ENCODE assay signal across 19 cellular contexts in genomic region chr10:75884808-75885207, GRCh38.
A peak's percentile ranks its signal among the peaks of the same experiment; 100 is the strongest.
DNase-seq lines count a peak whose midpoint lies in the region; ATAC-seq and TF ChIP-seq lines count a peak whose summit lies in the region.
"Had no signal": no experiment of that assay in that cellular context is flagged by ENCODE, and none has a peak within 500 bp of the region (broad histone marks: within the 10 kb centered on the region; RNA-seq: fewer than 3 reads in every experiment).

No MANE protein-coding gene starts in this region.

- H3K27ac ChIP-seq in neural cell (ENCODE audit: low read length) (peak overlapping the region; percentile 80), upper lobe of right lung (no peak overlapping the region)
- H3K27ac ChIP-seq: HL-60 had no signal

- H3K4me3 ChIP-seq in Loucy (ENCODE audit: low read length, poor library complexity, severe bottlenecking) (no peak overlapping the region), neural cell (ENCODE audit: low read length) (no peak overlapping the region), upper lobe of right lung (no peak overlapping the region)
- H3K4me3 ChIP-seq: GM23338 had no signal

- H3K79me2 ChIP-seq in Loucy (ENCODE audit: insufficient read depth, low read length), result no peaks in the 10 kb centered on the region
- H3K79me2 ChIP-seq in neural cell (replicated peaks; ENCODE audit: insufficient read depth, low read length), result no peaks in the 10 kb centered on the region

- H2AFZ ChIP-seq in Loucy (ENCODE audit: low read length) (peak overlapping the region; percentile 79), neural cell (ENCODE audit: low read depth, low read length) (no peak overlapping the region)
- H2AFZ ChIP-seq: GM23338 had no signal

- no peak for TF ChIP-seq RAD21 in neural cell (conservative IDR thresholded peaks at IDR 0.05)

- peak; percentile 37 for ATAC-seq in upper lobe of right lung
- ATAC-seq: GM23338 had no signal

- H3K9ac ChIP-seq in Loucy (ENCODE audit: low read depth, low read length, poor library complexity, severe bottlenecking) (peak overlapping the region; percentile 30), neural cell (ENCODE audit: low read length) (no peak overlapping the region)

- H3K9me3 ChIP-seq in Loucy (ENCODE audit: insufficient read depth, low read depth, low read length), result no peaks in the 10 kb centered on the region
- H3K9me3 ChIP-seq in neural cell (ENCODE audit: low read length), result no peaks in the 10 kb centered on the region
- no peaks in the 10 kb centered on the region for H3K9me3 ChIP-seq in upper lobe of right lung
- H3K9me3 ChIP-seq: BE2C had no signal

- TF ChIP-seq EP300 in neural cell (conservative IDR thresholded peaks at IDR 0.05; ENCODE audit: poor library complexity, severe bottlenecking), result no peak

- TF ChIP-seq CTCF in Loucy (conservative IDR thresholded peaks at IDR 0.05; ENCODE audit: low read length), result no peak
- TF ChIP-seq CTCF in neural cell (IDR thresholded peaks at IDR 0.05; ENCODE audit: poor library complexity, severe bottlenecking), result no peak
- no peak for TF ChIP-seq CTCF in upper lobe of right lung (IDR thresholded peaks at IDR 0.05)

- H3K4me1 ChIP-seq in Loucy (ENCODE audit: insufficient read depth, low read length, poor library complexity, severe bottlenecking) (peaks cover 21% of the 10 kb centered on the region), upper lobe of right lung (no peaks in the 10 kb centered on the region)
- H3K4me1 ChIP-seq: BE2C had no signal

- H3F3A ChIP-seq in Loucy (ENCODE audit: low read depth) (no peaks in the 10 kb centered on the region), neural cell (ENCODE audit: insufficient read depth, low read length, poor library complexity, severe bottlenecking) (peaks cover 3% of the 10 kb centered on the region)

- H3K27me3 ChIP-seq in Loucy (ENCODE audit: insufficient read depth, low read length, poor library complexity, severe bottlenecking) (no peaks in the 10 kb centered on the region), neural cell (ENCODE audit: insufficient read depth, low read depth, low read length) (no peaks in the 10 kb centered on the region), upper lobe of right lung (no peaks in the 10 kb centered on the region)
- H3K27me3 ChIP-seq: BE2C had no signal

- intact Hi-C loops in upper lobe of right lung (cut with DNase I), result no loop called here

- H4K20me1 ChIP-seq in Loucy (ENCODE audit: insufficient read depth, low read length, poor library complexity, severe bottlenecking), result no peaks in the 10 kb centered on the region
- no peaks in the 10 kb centered on the region for H4K20me1 ChIP-seq in neural cell (ENCODE audit: insufficient read depth)

- H3K9me2 ChIP-seq in Loucy (replicated peaks; ENCODE audit: low read depth, low read length) (no peaks in the 10 kb centered on the region), neural cell (ENCODE audit: insufficient read depth, low read length) (no peaks in the 10 kb centered on the region)

- DNase-seq in Kasumi-1 (lab: John Stamatoyannopoulos, UW) (peak; percentile 23 to 28), upper lobe of right lung (no peak), NCI-H82 (lab: John Stamatoyannopoulos, UW) (no peak)
- DNase-seq in stimulated activated CD4-positive, alpha-beta T cell treated with anti-CD3 and anti-CD28 coated beads, Interleukin-2, amount 100 ng/mL, for 24 hours, result no peak
- DNase-seq: ACHN; BE2C; C1 segment of cervical spinal cord; CD4-positive, CD25-positive, alpha-beta regulatory T cell; CD8-positive, alpha-beta memory T cell; COR-L47; DMS 273 treated with DMSO at 0.1 percent for 48 hours; DMS79; GDM1; HCEC 1CT; HFFc6 had no signal

- no peaks in the 10 kb centered on the region for H3K36me3 ChIP-seq in Loucy (ENCODE audit: insufficient read depth, low read length)
- no peaks in the 10 kb centered on the region for H3K36me3 ChIP-seq in neural cell (ENCODE audit: insufficient read depth, low read length)
- no peaks in the 10 kb centered on the region for H3K36me3 ChIP-seq in upper lobe of right lung
- H3K36me3 ChIP-seq: BE2C had no signal

- H3K4me2 ChIP-seq in Loucy (ENCODE audit: low read depth, low read length, poor library complexity, severe bottlenecking) (peak overlapping the region; percentile 27), neural cell (ENCODE audit: low read length) (no peak overlapping the region)
- H3K4me2 ChIP-seq: GM23338 had no signal

TF ChIP-seq in neural cell, 6 proteins besides CTCF, POLR2A, EP300 and RAD21:
- TF ChIP-seq POLR2AphosphoS5 (IDR thresholded peaks at IDR 0.05), result no peak
- TF ChIP-seq TAF1 (IDR thresholded peaks at IDR 0.05; ENCODE audit: low read depth), result no peak
- no peak for TF ChIP-seq MXI1 (conservative IDR thresholded peaks at IDR 0.05; ENCODE audit: poor library complexity, severe bottlenecking)
- no peak for TF ChIP-seq EZH2 (IDR thresholded peaks at IDR 0.05; ENCODE audit: borderline replicate concordance, insufficient read depth, low read length, poor library complexity, severe bottlenecking)
- TF ChIP-seq SMC3 (conservative IDR thresholded peaks at IDR 0.05; ENCODE audit: poor library complexity), result no peak
- TF ChIP-seq, protein P1, sequence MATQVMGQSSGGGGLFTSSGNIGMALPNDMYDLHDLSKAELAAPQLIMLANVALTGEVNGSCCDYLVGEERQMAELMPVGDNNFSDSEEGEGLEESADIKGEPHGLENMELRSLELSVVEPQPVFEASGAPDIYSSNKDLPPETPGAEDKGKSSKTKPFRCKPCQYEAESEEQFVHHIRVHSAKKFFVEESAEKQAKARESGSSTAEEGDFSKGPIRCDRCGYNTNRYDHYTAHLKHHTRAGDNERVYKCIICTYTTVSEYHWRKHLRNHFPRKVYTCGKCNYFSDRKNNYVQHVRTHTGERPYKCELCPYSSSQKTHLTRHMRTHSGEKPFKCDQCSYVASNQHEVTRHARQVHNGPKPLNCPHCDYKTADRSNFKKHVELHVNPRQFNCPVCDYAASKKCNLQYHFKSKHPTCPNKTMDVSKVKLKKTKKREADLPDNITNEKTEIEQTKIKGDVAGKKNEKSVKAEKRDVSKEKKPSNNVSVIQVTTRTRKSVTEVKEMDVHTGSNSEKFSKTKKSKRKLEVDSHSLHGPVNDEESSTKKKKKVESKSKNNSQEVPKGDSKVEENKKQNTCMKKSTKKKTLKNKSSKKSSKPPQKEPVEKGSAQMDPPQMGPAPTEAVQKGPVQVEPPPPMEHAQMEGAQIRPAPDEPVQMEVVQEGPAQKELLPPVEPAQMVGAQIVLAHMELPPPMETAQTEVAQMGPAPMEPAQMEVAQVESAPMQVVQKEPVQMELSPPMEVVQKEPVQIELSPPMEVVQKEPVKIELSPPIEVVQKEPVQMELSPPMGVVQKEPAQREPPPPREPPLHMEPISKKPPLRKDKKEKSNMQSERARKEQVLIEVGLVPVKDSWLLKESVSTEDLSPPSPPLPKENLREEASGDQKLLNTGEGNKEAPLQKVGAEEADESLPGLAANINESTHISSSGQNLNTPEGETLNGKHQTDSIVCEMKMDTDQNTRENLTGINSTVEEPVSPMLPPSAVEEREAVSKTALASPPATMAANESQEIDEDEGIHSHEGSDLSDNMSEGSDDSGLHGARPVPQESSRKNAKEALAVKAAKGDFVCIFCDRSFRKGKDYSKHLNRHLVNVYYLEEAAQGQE (IDR thresholded peaks at IDR 0.05; ENCODE audit: borderline replicate concordance), result no peak

Comparison
In these comparisons a context has a peak if more than half of its experiments do, and no peak if none do; other contexts are left out.
1. DNase-seq: peak in Kasumi-1 (2 of 2); none in upper lobe of right lung (single experiment), stimulated activated CD4-positive, alpha-beta T cell treated with anti-CD3 and anti-CD28 coated beads, Interleukin-2, amount 100 ng/mL, for 24 hours (0 of 2) and NCI-H82 (single experiment).